Comparison of ENCODE assay signal across 8 cellular contexts in genomic region chr2:170714156-170715061, GRCh38. TPM values are rescaled to one million over a fixed set of nuclear protein-coding genes. Genes with fewer than 3 reads are reported as not detected.
DNase-seq lines count a peak whose midpoint lies in the region; ATAC-seq and TF ChIP-seq lines count a peak whose summit lies in the region.

No MANE protein-coding gene starts in this region.

- peaks cover 39% of the 10 kb centered on the region for H3K27me3 ChIP-seq in RWPE2 (ENCODE audit: insufficient read depth, poor library complexity, severe bottlenecking)
- peaks cover 28 to 42% of the 10 kb centered on the region in 2 donors for H3K27me3 ChIP-seq in mucosa of rectum (ENCODE audit: control insufficient read depth in 2 of 2, insufficient read depth in 2 of 2, low read length in 2 of 2)

- peak; percentile 11 for DNase-seq in stimulated activated CD4-positive, alpha-beta T cell treated with anti-CD3 and anti-CD28 coated beads, Interleukin-4, amount 100 ng/mL, for 1 hour
- DNase-seq in stimulated activated CD4-positive, alpha-beta T cell treated with anti-CD3 and anti-CD28 coated beads, Interleukin-4, amount 100 ng/mL, for 24 hours = no peak
- DNase-seq in RWPE2 (ENCODE audit: low spot score) (no peak), ecto neural progenitor cell (ENCODE audit: low spot score) (peak; percentile 80), SK-N-DZ (ENCODE audit: low spot score) (no peak)

- H3K9ac ChIP-seq in mucosa of rectum (ENCODE audit: low read depth in 1 of 2, low read length in 2 of 2) = peak overlapping the region in 1 of 2 donors; percentile 67

- TF ChIP-seq CTCF in RWPE2 (IDR thresholded peaks at IDR 0.05; ENCODE audit: poor library complexity, severe bottlenecking) = no peak

- H3K4me3 ChIP-seq in RWPE2 (ENCODE audit: severe bottlenecking) = peak overlapping the region; percentile 42
- H3K4me3 ChIP-seq in mucosa of rectum (ENCODE audit: low read length in 2 of 2) = peak overlapping the region; percentile 65 to 69

- no peaks in the 10 kb centered on the region for H3K9me3 ChIP-seq in RWPE2 (ENCODE audit: severe bottlenecking)
- no peaks in the 10 kb centered on the region for H3K9me3 ChIP-seq in mucosa of rectum (ENCODE audit: control insufficient read depth in 2 of 2, low read length in 2 of 2)

- H3K4me1 ChIP-seq in RWPE2 (ENCODE audit: insufficient read depth, poor library complexity, severe bottlenecking) (no peaks in the 10 kb centered on the region), mucosa of rectum (ENCODE audit: control insufficient read depth in 2 of 2, insufficient read depth in 2 of 2, low read length in 2 of 2) (peaks cover 11 to 16% of the 10 kb centered on the region in 2 donors)

- H3K27ac ChIP-seq in RWPE2 (ENCODE audit: poor library complexity, severe bottlenecking) (no peak overlapping the region), mucosa of rectum (ENCODE audit: low read depth in 2 of 2, low read length in 2 of 2) (peak overlapping the region; percentile 43 to 67)

- ATAC-seq in RWPE2 (ENCODE audit: low read depth) (peak; percentile 30; the same call in 1 of the 3 replicates), HG03469 (IDR thresholded peaks at IDR 0.05; ENCODE audit: unreplicated experiment) (no peak), HG03520 (IDR thresholded peaks at IDR 0.05; ENCODE audit: unreplicated experiment) (no peak)

- H3K36me3 ChIP-seq in RWPE2 (ENCODE audit: low read depth) = no peaks in the 10 kb centered on the region
- no peaks in the 10 kb centered on the region for H3K36me3 ChIP-seq in mucosa of rectum (ENCODE audit: control insufficient read depth in 2 of 2, insufficient read depth in 2 of 2, low read length in 2 of 2)

RNA-seq across cellular contexts. Expression of gene SP5, which starts 0.7 kb away (rescaled TPM):
- polyA plus RNA-seq in SK-N-DZ (2014; cell fraction: cytosol; rRNA removed) = not detected in 2 replicates
- not detected in 2 replicates for polyA plus RNA-seq in SK-N-DZ (2014; cell fraction: nucleus; rRNA removed)

RNA-seq across cellular contexts. Expression of gene ERICH2, which starts 55.8 kb away (rescaled TPM):
- polyA plus RNA-seq in SK-N-DZ (2014; cell fraction: cytosol; rRNA removed) = not detected in 2 replicates
- not detected in 2 replicates for polyA plus RNA-seq in SK-N-DZ (2014; cell fraction: nucleus; rRNA removed)

Comparison
In these comparisons a context has a peak if more than half of its experiments do, and no peak if none do; other contexts are left out.
1. DNase-seq: peak in stimulated activated CD4-positive, alpha-beta T cell treated with anti-CD3 and anti-CD28 coated beads, Interleukin-4, amount 100 ng/mL, for 1 hour (single experiment) and ecto neural progenitor cell (single experiment); none in stimulated activated CD4-positive, alpha-beta T cell treated with anti-CD3 and anti-CD28 coated beads, Interleukin-4, amount 100 ng/mL, for 24 hours (single experiment), RWPE2 (single experiment) and SK-N-DZ (single experiment).